1 cellular context compared by ENCODE assay signal in genomic region chr12:53053223-53054111, GRCh38.
TF ChIP-seq lines count a peak whose summit lies in the region.

No MANE protein-coding gene starts in this region.

TF ChIP-seq in HepG2, 621 proteins besides CTCF, POLR2A, EP300 and RAD21 (continued from another document and continues in another):
- TF ChIP-seq ZBTB46 (CRISPR knock-in tag; IDR thresholded peaks at IDR 0.05; ENCODE audit: borderline replicate concordance) (no peak), FOXA1 (IDR thresholded peaks at IDR 0.05) (no peak), FOXA1 (CRISPR knock-in tag; IDR thresholded peaks at IDR 0.05) (no peak), ZSCAN21 (CRISPR knock-in tag; IDR thresholded peaks at IDR 0.05; ENCODE audit: borderline replicate concordance) (0 out of 2 replicates have a peak, but pooled peaks have one; percentile 59), NR2C2 (CRISPR knock-in tag; IDR thresholded peaks at IDR 0.05; ENCODE audit: borderline replicate concordance) (no peak), GABPA (IDR thresholded peaks at IDR 0.05; ENCODE audit: low read depth, low read length) (no peak), GABPA (CRISPR knock-in tag; IDR thresholded peaks at IDR 0.05; ENCODE audit: low read depth) (no peak), ZNF670 (CRISPR knock-in tag; IDR thresholded peaks at IDR 0.05; ENCODE audit: borderline replicate concordance) (no peak), MTF1 (CRISPR knock-in tag; IDR thresholded peaks at IDR 0.05) (no peak), CC2D1A (CRISPR knock-in tag; IDR thresholded peaks at IDR 0.05) (no peak), MBD4 (IDR thresholded peaks at IDR 0.05; ENCODE audit: borderline replicate concordance, low read length) (no peak), ZNF780A (CRISPR knock-in tag; IDR thresholded peaks at IDR 0.05) (no peak), CREB1 (IDR thresholded peaks at IDR 0.05) (no peak), CREB1 (CRISPR knock-in tag; IDR thresholded peaks at IDR 0.05) (no peak), STAT5B (CRISPR knock-in tag; IDR thresholded peaks at IDR 0.05) (no peak), HMG20A (CRISPR knock-in tag; IDR thresholded peaks at IDR 0.05; ENCODE audit: borderline replicate concordance) (no peak; the same call in 1 of the 2 replicates), ZNF839 (CRISPR knock-in tag; IDR thresholded peaks at IDR 0.05; ENCODE audit: borderline replicate concordance) (no peak), ZNF674 (CRISPR knock-in tag; IDR thresholded peaks at IDR 0.05; ENCODE audit: low read depth) (no peak), ZNF75D (CRISPR knock-in tag; IDR thresholded peaks at IDR 0.05; ENCODE audit: borderline replicate concordance) (no peak), ZBED4 (CRISPR knock-in tag; IDR thresholded peaks at IDR 0.05; ENCODE audit: borderline replicate concordance) (peak; percentile 17; the same call in 1 of the 2 replicates), NPAS2 (CRISPR knock-in tag; IDR thresholded peaks at IDR 0.05; ENCODE audit: borderline replicate concordance) (no peak), ZBTB3 (CRISPR knock-in tag; IDR thresholded peaks at IDR 0.05; ENCODE audit: borderline replicate concordance, low read depth) (no peak), FOXO4 (CRISPR knock-in tag; conservative IDR thresholded peaks at IDR 0.05) (no peak), HMG20B (CRISPR knock-in tag; conservative IDR thresholded peaks at IDR 0.05) (no peak), ZNF704 (CRISPR knock-in tag; IDR thresholded peaks at IDR 0.05; ENCODE audit: borderline replicate concordance) (no peak), ZNF543 (CRISPR knock-in tag; IDR thresholded peaks at IDR 0.05) (no peak), PAWR (CRISPR knock-in tag; IDR thresholded peaks at IDR 0.05; ENCODE audit: borderline replicate concordance) (no peak), ZFP36L2 (CRISPR knock-in tag; IDR thresholded peaks at IDR 0.05) (no peak), BCL6 (CRISPR knock-in tag; IDR thresholded peaks at IDR 0.05) (no peak; the same call in 1 of the 2 replicates), ZNF775 (CRISPR knock-in tag; IDR thresholded peaks at IDR 0.05; ENCODE audit: borderline replicate concordance) (no peak), SMAD3 (CRISPR knock-in tag; IDR thresholded peaks at IDR 0.05) (0 out of 2 replicates have a peak, but pooled peaks have one; percentile 26), CREM (IDR thresholded peaks at IDR 0.05) (no peak), CREM (CRISPR knock-in tag; IDR thresholded peaks at IDR 0.05) (no peak)
- TF ChIP-seq, protein P1, sequence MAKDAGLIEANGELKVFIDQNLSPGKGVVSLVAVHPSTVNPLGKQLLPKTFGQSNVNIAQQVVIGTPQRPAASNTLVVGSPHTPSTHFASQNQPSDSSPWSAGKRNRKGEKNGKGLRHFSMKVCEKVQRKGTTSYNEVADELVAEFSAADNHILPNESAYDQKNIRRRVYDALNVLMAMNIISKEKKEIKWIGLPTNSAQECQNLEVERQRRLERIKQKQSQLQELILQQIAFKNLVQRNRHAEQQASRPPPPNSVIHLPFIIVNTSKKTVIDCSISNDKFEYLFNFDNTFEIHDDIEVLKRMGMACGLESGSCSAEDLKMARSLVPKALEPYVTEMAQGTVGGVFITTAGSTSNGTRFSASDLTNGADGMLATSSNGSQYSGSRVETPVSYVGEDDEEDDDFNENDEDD (CRISPR knock-in tag; IDR thresholded peaks at IDR 0.05; ENCODE audit: borderline replicate concordance): no peak
- TF ChIP-seq, protein P2, sequence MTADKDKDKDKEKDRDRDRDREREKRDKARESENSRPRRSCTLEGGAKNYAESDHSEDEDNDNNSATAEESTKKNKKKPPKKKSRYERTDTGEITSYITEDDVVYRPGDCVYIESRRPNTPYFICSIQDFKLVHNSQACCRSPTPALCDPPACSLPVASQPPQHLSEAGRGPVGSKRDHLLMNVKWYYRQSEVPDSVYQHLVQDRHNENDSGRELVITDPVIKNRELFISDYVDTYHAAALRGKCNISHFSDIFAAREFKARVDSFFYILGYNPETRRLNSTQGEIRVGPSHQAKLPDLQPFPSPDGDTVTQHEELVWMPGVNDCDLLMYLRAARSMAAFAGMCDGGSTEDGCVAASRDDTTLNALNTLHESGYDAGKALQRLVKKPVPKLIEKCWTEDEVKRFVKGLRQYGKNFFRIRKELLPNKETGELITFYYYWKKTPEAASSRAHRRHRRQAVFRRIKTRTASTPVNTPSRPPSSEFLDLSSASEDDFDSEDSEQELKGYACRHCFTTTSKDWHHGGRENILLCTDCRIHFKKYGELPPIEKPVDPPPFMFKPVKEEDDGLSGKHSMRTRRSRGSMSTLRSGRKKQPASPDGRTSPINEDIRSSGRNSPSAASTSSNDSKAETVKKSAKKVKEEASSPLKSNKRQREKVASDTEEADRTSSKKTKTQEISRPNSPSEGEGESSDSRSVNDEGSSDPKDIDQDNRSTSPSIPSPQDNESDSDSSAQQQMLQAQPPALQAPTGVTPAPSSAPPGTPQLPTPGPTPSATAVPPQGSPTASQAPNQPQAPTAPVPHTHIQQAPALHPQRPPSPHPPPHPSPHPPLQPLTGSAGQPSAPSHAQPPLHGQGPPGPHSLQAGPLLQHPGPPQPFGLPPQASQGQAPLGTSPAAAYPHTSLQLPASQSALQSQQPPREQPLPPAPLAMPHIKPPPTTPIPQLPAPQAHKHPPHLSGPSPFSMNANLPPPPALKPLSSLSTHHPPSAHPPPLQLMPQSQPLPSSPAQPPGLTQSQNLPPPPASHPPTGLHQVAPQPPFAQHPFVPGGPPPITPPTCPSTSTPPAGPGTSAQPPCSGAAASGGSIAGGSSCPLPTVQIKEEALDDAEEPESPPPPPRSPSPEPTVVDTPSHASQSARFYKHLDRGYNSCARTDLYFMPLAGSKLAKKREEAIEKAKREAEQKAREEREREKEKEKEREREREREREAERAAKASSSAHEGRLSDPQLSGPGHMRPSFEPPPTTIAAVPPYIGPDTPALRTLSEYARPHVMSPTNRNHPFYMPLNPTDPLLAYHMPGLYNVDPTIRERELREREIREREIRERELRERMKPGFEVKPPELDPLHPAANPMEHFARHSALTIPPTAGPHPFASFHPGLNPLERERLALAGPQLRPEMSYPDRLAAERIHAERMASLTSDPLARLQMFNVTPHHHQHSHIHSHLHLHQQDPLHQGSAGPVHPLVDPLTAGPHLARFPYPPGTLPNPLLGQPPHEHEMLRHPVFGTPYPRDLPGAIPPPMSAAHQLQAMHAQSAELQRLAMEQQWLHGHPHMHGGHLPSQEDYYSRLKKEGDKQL (CRISPR knock-in tag; IDR thresholded peaks at IDR 0.05; ENCODE audit: low read depth): no peak
- TF ChIP-seq, protein P3, sequence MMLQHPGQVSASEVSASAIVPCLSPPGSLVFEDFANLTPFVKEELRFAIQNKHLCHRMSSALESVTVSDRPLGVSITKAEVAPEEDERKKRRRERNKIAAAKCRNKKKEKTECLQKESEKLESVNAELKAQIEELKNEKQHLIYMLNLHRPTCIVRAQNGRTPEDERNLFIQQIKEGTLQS (CRISPR knock-in tag; IDR thresholded peaks at IDR 0.05): no peak
- TF ChIP-seq, protein P4, sequence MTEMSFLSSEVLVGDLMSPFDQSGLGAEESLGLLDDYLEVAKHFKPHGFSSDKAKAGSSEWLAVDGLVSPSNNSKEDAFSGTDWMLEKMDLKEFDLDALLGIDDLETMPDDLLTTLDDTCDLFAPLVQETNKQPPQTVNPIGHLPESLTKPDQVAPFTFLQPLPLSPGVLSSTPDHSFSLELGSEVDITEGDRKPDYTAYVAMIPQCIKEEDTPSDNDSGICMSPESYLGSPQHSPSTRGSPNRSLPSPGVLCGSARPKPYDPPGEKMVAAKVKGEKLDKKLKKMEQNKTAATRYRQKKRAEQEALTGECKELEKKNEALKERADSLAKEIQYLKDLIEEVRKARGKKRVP (CRISPR knock-in tag; IDR thresholded peaks at IDR 0.05): no peak
- TF ChIP-seq, protein P5, sequence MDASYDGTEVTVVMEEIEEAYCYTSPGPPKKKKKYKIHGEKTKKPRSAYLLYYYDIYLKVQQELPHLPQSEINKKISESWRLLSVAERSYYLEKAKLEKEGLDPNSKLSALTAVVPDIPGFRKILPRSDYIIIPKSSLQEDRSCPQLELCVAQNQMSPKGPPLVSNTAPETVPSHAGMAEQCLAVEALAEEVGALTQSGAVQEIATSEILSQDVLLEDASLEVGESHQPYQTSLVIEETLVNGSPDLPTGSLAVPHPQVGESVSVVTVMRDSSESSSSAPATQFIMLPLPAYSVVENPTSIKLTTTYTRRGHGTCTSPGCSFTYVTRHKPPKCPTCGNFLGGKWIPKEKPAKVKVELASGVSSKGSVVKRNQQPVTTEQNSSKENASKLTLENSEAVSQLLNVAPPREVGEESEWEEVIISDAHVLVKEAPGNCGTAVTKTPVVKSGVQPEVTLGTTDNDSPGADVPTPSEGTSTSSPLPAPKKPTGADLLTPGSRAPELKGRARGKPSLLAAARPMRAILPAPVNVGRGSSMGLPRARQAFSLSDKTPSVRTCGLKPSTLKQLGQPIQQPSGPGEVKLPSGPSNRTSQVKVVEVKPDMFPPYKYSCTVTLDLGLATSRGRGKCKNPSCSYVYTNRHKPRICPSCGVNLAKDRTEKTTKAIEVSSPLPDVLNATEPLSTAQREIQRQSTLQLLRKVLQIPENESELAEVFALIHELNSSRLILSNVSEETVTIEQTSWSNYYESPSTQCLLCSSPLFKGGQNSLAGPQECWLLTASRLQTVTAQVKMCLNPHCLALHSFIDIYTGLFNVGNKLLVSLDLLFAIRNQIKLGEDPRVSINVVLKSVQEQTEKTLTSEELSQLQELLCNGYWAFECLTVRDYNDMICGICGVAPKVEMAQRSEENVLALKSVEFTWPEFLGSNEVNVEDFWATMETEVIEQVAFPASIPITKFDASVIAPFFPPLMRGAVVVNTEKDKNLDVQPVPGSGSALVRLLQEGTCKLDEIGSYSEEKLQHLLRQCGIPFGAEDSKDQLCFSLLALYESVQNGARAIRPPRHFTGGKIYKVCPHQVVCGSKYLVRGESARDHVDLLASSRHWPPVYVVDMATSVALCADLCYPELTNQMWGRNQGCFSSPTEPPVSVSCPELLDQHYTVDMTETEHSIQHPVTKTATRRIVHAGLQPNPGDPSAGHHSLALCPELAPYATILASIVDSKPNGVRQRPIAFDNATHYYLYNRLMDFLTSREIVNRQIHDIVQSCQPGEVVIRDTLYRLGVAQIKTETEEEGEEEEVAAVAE (CRISPR knock-in tag; IDR thresholded peaks at IDR 0.05; ENCODE audit: borderline replicate concordance): no peak
- TF ChIP-seq, protein P6, sequence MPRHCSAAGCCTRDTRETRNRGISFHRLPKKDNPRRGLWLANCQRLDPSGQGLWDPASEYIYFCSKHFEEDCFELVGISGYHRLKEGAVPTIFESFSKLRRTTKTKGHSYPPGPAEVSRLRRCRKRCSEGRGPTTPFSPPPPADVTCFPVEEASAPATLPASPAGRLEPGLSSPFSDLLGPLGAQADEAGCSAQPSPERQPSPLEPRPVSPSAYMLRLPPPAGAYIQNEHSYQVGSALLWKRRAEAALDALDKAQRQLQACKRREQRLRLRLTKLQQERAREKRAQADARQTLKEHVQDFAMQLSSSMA (CRISPR knock-in tag; IDR thresholded peaks at IDR 0.05): no peak
